Comparison of ENCODE assay signal across 16 cellular contexts in genomic region chr22:39581303-39581702, GRCh38. TPM values are rescaled to one million over a fixed set of nuclear protein-coding genes. Genes with fewer than 3 reads are reported as not detected.
A peak's percentile ranks its signal among the peaks of the same experiment; 100 is the strongest.
DNase-seq lines count a peak whose midpoint lies in the region; ATAC-seq and TF ChIP-seq lines count a peak whose summit lies in the region.
"Had no signal": no experiment of that assay in that cellular context is flagged by ENCODE, and none has a peak within 500 bp of the region (broad histone marks: within the 10 kb centered on the region; RNA-seq: fewer than 3 reads in every experiment).

No MANE protein-coding gene starts in this region.

- H3K36me3 Mint-ChIP-seq in chondrocyte (ENCODE audit: low read depth) (no peaks in the 10 kb centered on the region), neural crest cell (ENCODE audit: low read depth) (no peaks in the 10 kb centered on the region)
- no peaks in the 10 kb centered on the region for H3K36me3 Mint-ChIP-seq in activated T-cell treated with anti-CD3 and anti-CD28 coated beads, Interleukin-2, amount 50 U/mL, for 72 hours (ENCODE audit: insufficient read depth in 2 of 2)
- H3K36me3 Mint-ChIP-seq: CD14-positive monocyte; CD4-positive, alpha-beta memory T cell had no signal

- H3K27me3 Mint-ChIP-seq in chondrocyte (ENCODE audit: low read depth) (peaks cover 22% of the 10 kb centered on the region), neural crest cell (ENCODE audit: low read depth) (peaks cover 28% of the 10 kb centered on the region)
- H3K27me3 Mint-ChIP-seq in activated T-cell treated with anti-CD3 and anti-CD28 coated beads, Interleukin-2, amount 50 U/mL, for 72 hours (ENCODE audit: low read depth): peaks cover 23% of the 10 kb centered on the region

- H3K27ac Mint-ChIP-seq in chondrocyte (ENCODE audit: unreplicated experiment) (no peak overlapping the region), neural crest cell (ENCODE audit: unreplicated experiment) (peak overlapping the region; percentile 52)
- H3K27ac Mint-ChIP-seq in activated T-cell treated with anti-CD3 and anti-CD28 coated beads, Interleukin-2, amount 50 U/mL, for 72 hours: no peak overlapping the region
- H3K27ac Mint-ChIP-seq: CD14-positive monocyte; CD4-positive, alpha-beta memory T cell; CD4-positive, CD25-positive, alpha-beta regulatory T cell; CD8-positive, alpha-beta memory T cell had no signal

- ATAC-seq in activated T-cell treated with anti-CD3 and anti-CD28 coated beads, Interleukin-2, amount 50 U/mL, for 72 hours (replicated peaks in 1 of 2): no peak

- H3K4me3 Mint-ChIP-seq in chondrocyte (ENCODE audit: unreplicated experiment): no peak overlapping the region
- no peak overlapping the region for H3K4me3 Mint-ChIP-seq in neural crest cell
- no peak overlapping the region for H3K4me3 Mint-ChIP-seq in activated T-cell treated with anti-CD3 and anti-CD28 coated beads, Interleukin-2, amount 50 U/mL, for 72 hours
- H3K4me3 Mint-ChIP-seq: CD14-positive monocyte; CD4-positive, alpha-beta memory T cell; CD4-positive, CD25-positive, alpha-beta regulatory T cell; CD8-positive, alpha-beta memory T cell had no signal

- TF ChIP-seq CTCF in chondrocyte (IDR thresholded peaks at IDR 0.05): no peak
- no peak for TF ChIP-seq CTCF in neural crest cell (conservative IDR thresholded peaks at IDR 0.05)

- DNase-seq in chondrocyte (ENCODE audit: low spot score) (peak; percentile 83), neural crest cell (ENCODE audit: low read depth, low spot score) (no peak), HuH-7.5 (ENCODE audit: low spot score) (no peak), ureter (ENCODE audit: low spot score) (no peak)
- no peak for DNase-seq in activated T-cell treated with anti-CD3 and anti-CD28 coated beads, Interleukin-2, amount 50 U/mL, for 72 hours
- DNase-seq: 8988T; ACHN; BE2C; C1 segment of cervical spinal cord; CD4-positive, alpha-beta memory T cell; CD4-positive, CD25-positive, alpha-beta regulatory T cell; CD8-positive, alpha-beta memory T cell; COR-L47; DMS79 treated with DMSO at 0.1 percent for 48 hours; GF-D8 had no signal

- H3K4me1 Mint-ChIP-seq in chondrocyte (ENCODE audit: low read depth) (peaks cover 6% of the 10 kb centered on the region), neural crest cell (no peaks in the 10 kb centered on the region)
- no peaks in the 10 kb centered on the region for H3K4me1 Mint-ChIP-seq in activated T-cell treated with anti-CD3 and anti-CD28 coated beads, Interleukin-2, amount 50 U/mL, for 72 hours (ENCODE audit: low read depth)
- H3K4me1 Mint-ChIP-seq: CD14-positive monocyte; CD4-positive, alpha-beta memory T cell; CD4-positive, CD25-positive, alpha-beta regulatory T cell; CD8-positive, alpha-beta memory T cell had no signal

- H3K9me3 Mint-ChIP-seq in chondrocyte (ENCODE audit: low read depth): no peaks in the 10 kb centered on the region
- H3K9me3 Mint-ChIP-seq in neural crest cell: peaks cover 8% of the 10 kb centered on the region
- H3K9me3 Mint-ChIP-seq in activated T-cell treated with anti-CD3 and anti-CD28 coated beads, Interleukin-2, amount 50 U/mL, for 72 hours: peaks cover 5% of the 10 kb centered on the region in 2 donors
- H3K9me3 Mint-ChIP-seq: CD8-positive, alpha-beta memory T cell had no signal

RNA-seq across cellular contexts. Expression of gene CACNA1I, which starts 10.8 kb away (rescaled TPM):
- total RNA-seq in chondrocyte: 0.02 to 0.08 TPM (median 0.05 TPM) in 3 replicates
- 0.07 TPM in 2 replicates for total RNA-seq in neural crest cell
- total RNA-seq in activated T-cell treated with anti-CD3 and anti-CD28 coated beads, Interleukin-2, amount 50 U/mL, for 72 hours: under 1 TPM; 0.34 to 0.58 TPM
- total RNA-seq in ureter: 0.75 TPM

RNA-seq across cellular contexts. Expression of gene RPS19BP1, which starts 48.8 kb away (rescaled TPM):
- total RNA-seq in chondrocyte (44.1 to 52.3 TPM (median 47.9 TPM) in 3 replicates), neural crest cell (67.5 and 72.6 TPM in 2 replicates), ureter (43.2 TPM)
- 10 to 100 TPM; 78.3 to 82.0 TPM for total RNA-seq in activated T-cell treated with anti-CD3 and anti-CD28 coated beads, Interleukin-2, amount 50 U/mL, for 72 hours
